Comparison of ENCODE assay signal across 23 cellular contexts in the genomic region with DNA sequence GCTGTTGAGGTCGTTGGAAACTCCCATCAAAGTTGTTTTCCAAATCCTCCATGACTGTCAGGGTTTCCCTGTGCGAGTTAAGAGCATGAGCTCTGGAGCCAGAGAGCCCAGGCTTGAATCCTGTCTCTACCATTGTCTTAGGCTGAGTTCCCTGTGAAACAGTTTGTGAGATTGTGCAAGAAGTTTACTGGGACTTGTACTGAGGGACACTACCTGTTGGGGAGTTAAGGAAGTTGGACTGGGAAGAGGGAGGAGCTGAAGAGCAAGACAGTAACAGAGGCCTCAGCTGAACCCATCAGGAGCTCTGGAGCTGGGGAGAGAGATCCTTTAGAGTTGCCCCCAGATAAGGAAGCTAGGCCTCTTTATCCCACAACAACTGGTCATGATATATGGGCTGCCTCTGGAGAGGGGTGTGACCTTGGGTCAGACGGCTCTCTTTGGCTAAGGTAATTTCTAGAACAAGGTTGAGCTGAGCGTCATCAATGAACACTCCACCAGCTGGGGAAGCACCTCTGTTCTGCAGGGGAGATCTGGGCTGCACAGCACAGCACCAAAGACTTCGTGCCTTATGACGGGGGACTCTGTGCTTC.
DNase-seq lines count a peak whose midpoint lies in the region; ATAC-seq and TF ChIP-seq lines count a peak whose summit lies in the region.
"Had no signal": no experiment of that assay in that cellular context is flagged by ENCODE, and none has a peak within 500 bp of the region (broad histone marks: within the 10 kb centered on the region; RNA-seq: fewer than 3 reads in every experiment).

No MANE protein-coding gene starts in this region.

- H3K4me3 ChIP-seq in Loucy (ENCODE audit: low read length, poor library complexity, severe bottlenecking): no peak overlapping the region
- H3K4me3 ChIP-seq in colonic mucosa: no peak overlapping the region
- H3K4me3 ChIP-seq in mucosa of descending colon: no peak overlapping the region
- H3K4me3 ChIP-seq: PC-9, SJSA1 had no signal

- H3K36me3 ChIP-seq in Loucy (ENCODE audit: insufficient read depth, low read length) (no peaks in the 10 kb centered on the region), colonic mucosa (no peaks in the 10 kb centered on the region), mucosa of descending colon (ENCODE audit: low read depth) (peaks cover 5% of the 10 kb centered on the region)
- H3K36me3 ChIP-seq: SJSA1 had no signal

- intact Hi-C loops in colonic mucosa (cut with DNase I) (no loop called here), mucosa of descending colon (cut with DNase I, micrococcal nuclease) (no loop called here)

- H2AFZ ChIP-seq in Loucy (ENCODE audit: low read length): no peak overlapping the region
- H2AFZ ChIP-seq: PC-9 had no signal

- peak; percentile 31 for DNase-seq in colonic mucosa
- no peak for DNase-seq in mucosa of descending colon
- DNase-seq in ecto neural progenitor cell (ENCODE audit: low spot score): no peak
- no peak for DNase-seq in DMS53 treated with DMSO at 0.1 percent for 48 hours (lab: John Stamatoyannopoulos, UW; ENCODE audit: unreplicated experiment)
- DNase-seq in NCI-H146 treated with DMSO at 0.1 percent for 48 hours (lab: John Stamatoyannopoulos, UW; ENCODE audit: unreplicated experiment): no peak
- DNase-seq in stimulated activated naive CD8-positive, alpha-beta T cell treated with anti-CD3 and anti-CD28 coated beads, Interleukin-15, Interleukin-2, amounts not matched to agents 100 U/mL and 50 U/mL, for 24 hours: no peak
- DNase-seq: CD8-positive, alpha-beta T cell; DMS 273 treated with DMSO at 0.1 percent for 48 hours; DMS79 treated with DMSO at 0.1 percent for 48 hours; GF-D8; NCI-H1105; NCI-H146; NCI-H2029; NCI-H446 treated with DMSO at 0.1 percent for 48 hours; NCI-H526; NCI-H82; NK-92 treated with Interleukin-12 subunit alpha and Interleukin-12 subunit beta, amount 100 ng/mL, for 24 hours; PC-9; Right ventricle myocardium superior had no signal

- peak overlapping the region; percentile 72 for H3K4me2 ChIP-seq in Loucy (ENCODE audit: low read depth, low read length, poor library complexity, severe bottlenecking)
- H3K4me2 ChIP-seq: KMS-11, PC-9 had no signal

- H3K4me1 ChIP-seq in Loucy (ENCODE audit: insufficient read depth, low read length, poor library complexity, severe bottlenecking) (peaks cover 82% of the 10 kb centered on the region), colonic mucosa (peaks cover 9% of the 10 kb centered on the region), mucosa of descending colon (ENCODE audit: low read depth) (peaks cover 19% of the 10 kb centered on the region)
- H3K4me1 ChIP-seq: SJSA1 had no signal

- peaks cover 80% of the 10 kb centered on the region for H3K79me2 ChIP-seq in Loucy (ENCODE audit: insufficient read depth, low read length)

- H3K9me3 ChIP-seq in Loucy (ENCODE audit: insufficient read depth, low read depth, low read length) (no peaks in the 10 kb centered on the region), colonic mucosa (no peaks in the 10 kb centered on the region), mucosa of descending colon (no peaks in the 10 kb centered on the region)
- H3K9me3 ChIP-seq: SJSA1 had no signal

- ATAC-seq in mucosa of descending colon: peak; percentile 86
- ATAC-seq in stimulated activated naive CD8-positive, alpha-beta T cell treated with anti-CD3 and anti-CD28 coated beads, Interleukin-15, Interleukin-2, amounts not matched to agents 100 U/mL and 50 U/mL, for 24 hours: no peak
- ATAC-seq: CD8-positive, alpha-beta T cell had no signal

- no peak for TF ChIP-seq CTCF in Loucy (conservative IDR thresholded peaks at IDR 0.05; ENCODE audit: low read length)
- no peak for TF ChIP-seq CTCF in colonic mucosa (IDR thresholded peaks at IDR 0.05)
- TF ChIP-seq CTCF in mucosa of descending colon (IDR thresholded peaks at IDR 0.05): no peak

- no peaks in the 10 kb centered on the region for H4K20me1 ChIP-seq in Loucy (ENCODE audit: insufficient read depth, low read length, poor library complexity, severe bottlenecking)

- H3K9me2 ChIP-seq in Loucy (replicated peaks; ENCODE audit: low read depth, low read length): no peaks in the 10 kb centered on the region

- no peak overlapping the region for H3K27ac ChIP-seq in colonic mucosa
- H3K27ac ChIP-seq: C4-2B, KMS-11, PC-9, SJSA1 had no signal

- H3F3A ChIP-seq in Loucy (ENCODE audit: low read depth): peaks cover 12% of the 10 kb centered on the region; the same call in 1 of the 2 replicates

- H3K9ac ChIP-seq in Loucy (ENCODE audit: low read depth, low read length, poor library complexity, severe bottlenecking): peak overlapping the region; percentile 57
- no peak overlapping the region for H3K9ac ChIP-seq in colonic mucosa (ENCODE audit: low read depth in 2 of 2, low read length in 2 of 2)
- H3K9ac ChIP-seq: KMS-11 had no signal

- H3K27me3 ChIP-seq in Loucy (ENCODE audit: insufficient read depth, low read length, poor library complexity, severe bottlenecking) (no peaks in the 10 kb centered on the region), colonic mucosa (no peaks in the 10 kb centered on the region)
- H3K27me3 ChIP-seq: SJSA1 had no signal
